Comparison of ENCODE assay signal across 1 cellular context in genomic region chr16:26985100-26986065, GRCh38.
A peak's percentile ranks its signal among the peaks of the same experiment; 100 is the strongest.
TF ChIP-seq lines count a peak whose summit lies in the region.

No MANE protein-coding gene starts in this region.

TF ChIP-seq in K562, 482 proteins besides CTCF, POLR2A, EP300 and RAD21 (continued from another document and continues in another):
- TF ChIP-seq SRF (CRISPR knock-in tag; IDR thresholded peaks at IDR 0.05) = peak; percentile 57 to 90; a peak in 3 of 4 replicates
- no peak for TF ChIP-seq CBX3 (IDR thresholded peaks at IDR 0.05; ENCODE audit: borderline replicate concordance in 1 of 2, low read length in 2 of 2)
- no peak for TF ChIP-seq GTF2E2 (tag; IDR thresholded peaks at IDR 0.05)
- peak; percentile 79; the same call in 1 of the 2 replicates for TF ChIP-seq DDX20 (tag; IDR thresholded peaks at IDR 0.05; ENCODE audit: low read depth)
- TF ChIP-seq POLR2B (IDR thresholded peaks at IDR 0.05; ENCODE audit: low read depth, partially characterized antibody) = no peak
- no peak for TF ChIP-seq SAFB2 (IDR thresholded peaks at IDR 0.05; ENCODE audit: borderline replicate concordance, low read depth, low read length, severe bottlenecking)
- no peak for TF ChIP-seq MTA3 (IDR thresholded peaks at IDR 0.05; ENCODE audit: borderline replicate concordance)
- no peak for TF ChIP-seq ZNF384 (IDR thresholded peaks at IDR 0.05; ENCODE audit: low read depth, low read length)
- no peak for TF ChIP-seq ERF (CRISPR knock-in tag; IDR thresholded peaks at IDR 0.05)
- no peak for TF ChIP-seq ZNF551 (CRISPR knock-in tag; IDR thresholded peaks at IDR 0.05)
- no peak for TF ChIP-seq CBFB (CRISPR knock-in tag; IDR thresholded peaks at IDR 0.05)
- TF ChIP-seq ZBTB17 (CRISPR knock-in tag; IDR thresholded peaks at IDR 0.05) = no peak
- no peak for TF ChIP-seq ZBED1 (IDR thresholded peaks at IDR 0.05)
- no peak for TF ChIP-seq TAL1 (IDR thresholded peaks at IDR 0.05)
- TF ChIP-seq RBM17 (IDR thresholded peaks at IDR 0.05; ENCODE audit: borderline replicate concordance, low read depth, low read length) = no peak
- TF ChIP-seq HEY1 (CRISPR knock-in tag; IDR thresholded peaks at IDR 0.05; ENCODE audit: borderline replicate concordance) = no peak
- TF ChIP-seq GTF2A2 (tag; IDR thresholded peaks at IDR 0.05) = peak; percentile 89
- TF ChIP-seq FOXJ2 (tag; IDR thresholded peaks at IDR 0.05) = no peak
- peak; percentile 35; the same call in 1 of the 2 replicates for TF ChIP-seq NFE2L1 (tag; IDR thresholded peaks at IDR 0.05; ENCODE audit: borderline replicate concordance, low read depth)
- peak; percentile 57; the same call in 1 of the 2 replicates for TF ChIP-seq HINFP (tag; conservative IDR thresholded peaks at IDR 0.05; ENCODE audit: low read depth)
- no peak for TF ChIP-seq ARID4B (CRISPR knock-in tag; IDR thresholded peaks at IDR 0.05)
- TF ChIP-seq BCL6 (CRISPR knock-in tag; IDR thresholded peaks at IDR 0.05) = no peak
- TF ChIP-seq E2F8 (IDR thresholded peaks at IDR 0.05; ENCODE audit: low read depth, partially characterized antibody) = no peak
- TF ChIP-seq ZNF140 (CRISPR knock-in tag; IDR thresholded peaks at IDR 0.05) = no peak
- peak; percentile 33 for TF ChIP-seq ETV1 (tag; conservative IDR thresholded peaks at IDR 0.05; ENCODE audit: low read depth)
- TF ChIP-seq FOXK2 (conservative IDR thresholded peaks at IDR 0.05 in 1 of 2, IDR thresholded peaks at IDR 0.05 in 1 of 2; ENCODE audit: low read depth in 2 of 2) = no peak
- TF ChIP-seq CEBPG (CRISPR knock-in tag; IDR thresholded peaks at IDR 0.05) = no peak
- no peak for TF ChIP-seq CEBPG (tag; conservative IDR thresholded peaks at IDR 0.05 in 1 of 2, IDR thresholded peaks at IDR 0.05 in 1 of 2)
- TF ChIP-seq C11orf30 (IDR thresholded peaks at IDR 0.05; ENCODE audit: low read depth) = no peak
- no peak for TF ChIP-seq ETV6 (IDR thresholded peaks at IDR 0.05; ENCODE audit: borderline replicate concordance in 1 of 2, low read depth in 2 of 2, low read length in 1 of 2)
- TF ChIP-seq ETV6 (CRISPR knock-in tag; IDR thresholded peaks at IDR 0.05; ENCODE audit: borderline replicate concordance) = no peak
- no peak for TF ChIP-seq SAFB (IDR thresholded peaks at IDR 0.05; ENCODE audit: borderline replicate concordance, low read depth, low read length)
- no peak for TF ChIP-seq ZNF57 (CRISPR knock-in tag; IDR thresholded peaks at IDR 0.05)
- TF ChIP-seq ZBTB7A (IDR thresholded peaks at IDR 0.05; ENCODE audit: borderline replicate concordance, control insufficient read depth, low read depth, low read length) = no peak
- no peak for TF ChIP-seq THAP12 (CRISPR knock-in tag; IDR thresholded peaks at IDR 0.05)
- TF ChIP-seq TAF1 (IDR thresholded peaks at IDR 0.05; ENCODE audit: control insufficient read depth, extremely low read depth, insufficient read depth, low read length, severe bottlenecking) = no peak
- TF ChIP-seq ZBTB8A (IDR thresholded peaks at IDR 0.05; ENCODE audit: partially characterized antibody) = no peak
- TF ChIP-seq FOXO4 (CRISPR knock-in tag; IDR thresholded peaks at IDR 0.05) = no peak
- TF ChIP-seq ZHX1 (conservative IDR thresholded peaks at IDR 0.05; ENCODE audit: low read length) = no peak
- no peak for TF ChIP-seq THRA (IDR thresholded peaks at IDR 0.05)
- no peak for TF ChIP-seq HDAC2 (IDR thresholded peaks at IDR 0.05)
- TF ChIP-seq CREB3 (tag; conservative IDR thresholded peaks at IDR 0.05; ENCODE audit: low read depth) = peak; percentile 83; the same call in 1 of the 2 replicates
- no peak for TF ChIP-seq SMARCC2 (IDR thresholded peaks at IDR 0.05; ENCODE audit: low read depth)
- TF ChIP-seq TRIM24 (IDR thresholded peaks at IDR 0.05) = no peak
- no peak for TF ChIP-seq EWSR1 (IDR thresholded peaks at IDR 0.05; ENCODE audit: borderline replicate concordance, low read depth, partially characterized antibody)
- TF ChIP-seq ZNF766 (CRISPR knock-in tag; conservative IDR thresholded peaks at IDR 0.05) = peak; percentile 67; the same call in 1 of the 2 replicates
- TF ChIP-seq ZNF77 (CRISPR knock-in tag; IDR thresholded peaks at IDR 0.05) = no peak
- TF ChIP-seq MXD1 (CRISPR knock-in tag; IDR thresholded peaks at IDR 0.05; ENCODE audit: borderline replicate concordance, poor library complexity, severe bottlenecking) = no peak
- no peak for TF ChIP-seq HMG20A (CRISPR knock-in tag; conservative IDR thresholded peaks at IDR 0.05)
- no peak for TF ChIP-seq ZNF778 (CRISPR knock-in tag; IDR thresholded peaks at IDR 0.05)
- no peak for TF ChIP-seq PRPF4 (IDR thresholded peaks at IDR 0.05; ENCODE audit: insufficient read depth, low read depth, low read length, poor library complexity, severe bottlenecking)
- peak; percentile 55; the same call in 1 of the 2 replicates for TF ChIP-seq TAF7 (tag; IDR thresholded peaks at IDR 0.05)
- no peak for TF ChIP-seq ZNF699 (CRISPR knock-in tag; IDR thresholded peaks at IDR 0.05; ENCODE audit: insufficient replicate concordance)
- TF ChIP-seq ELF4 (CRISPR knock-in tag; IDR thresholded peaks at IDR 0.05) = no peak
